Comparison of ENCODE assay signal across 11 cellular contexts in the genomic region with DNA sequence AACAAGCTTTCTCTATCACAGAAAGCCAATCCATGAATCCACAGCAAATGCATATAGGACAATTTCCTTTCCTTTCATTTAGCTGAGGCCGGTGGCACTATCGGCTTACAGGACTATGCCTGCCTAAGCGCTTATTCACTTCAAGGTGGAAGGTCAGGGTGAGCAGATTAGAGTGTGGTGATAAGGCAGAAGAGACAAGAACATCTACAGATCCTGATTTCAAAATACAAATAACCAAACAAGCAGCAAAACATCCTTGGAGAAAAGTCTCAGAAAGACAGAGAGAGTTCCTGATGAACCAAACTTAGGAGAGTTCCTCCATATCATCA. TPM values are rescaled to one million over a fixed set of nuclear protein-coding genes. Genes with fewer than 3 reads are reported as not detected.
DNase-seq lines count a peak whose midpoint lies in the region; TF ChIP-seq lines count a peak whose summit lies in the region.
"Had no signal": no experiment of that assay in that cellular context is flagged by ENCODE, and none has a peak within 500 bp of the region (broad histone marks: within the 10 kb centered on the region; RNA-seq: fewer than 3 reads in every experiment).

No MANE protein-coding gene starts in this region.

- H3K4me3 ChIP-seq in breast epithelium (no peak overlapping the region), mesenchymal stem cell (ENCODE audit: insufficient read depth in 1 of 2, low read depth in 1 of 2, low read length in 2 of 2) (no peak overlapping the region), vagina (no peak overlapping the region)

- no peaks in the 10 kb centered on the region for H3K27me3 ChIP-seq in breast epithelium
- H3K27me3 ChIP-seq in mesenchymal stem cell (ENCODE audit: control insufficient read depth in 1 of 2, insufficient read depth in 1 of 2, low read length in 2 of 2): no peaks in the 10 kb centered on the region
- no peaks in the 10 kb centered on the region for H3K27me3 ChIP-seq in vagina

- H3K79me1 ChIP-seq in mesenchymal stem cell (replicated peaks; ENCODE audit: low read length, poor library complexity, severe bottlenecking): no peaks in the 10 kb centered on the region

- no peak overlapping the region for H3K4ac ChIP-seq in mesenchymal stem cell (ENCODE audit: low read depth in 1 of 2, low read length in 2 of 2)

- H3K4me3 Mint-ChIP-seq in MCF 10A (ENCODE audit: unreplicated experiment): no peak overlapping the region

- no peak overlapping the region for H4K91ac ChIP-seq in mesenchymal stem cell (ENCODE audit: low read length)

- peak overlapping the region; percentile 2 for H2AK5ac ChIP-seq in mesenchymal stem cell (ENCODE audit: low read length, severe bottlenecking)

- TF ChIP-seq CTCF in breast epithelium (IDR thresholded peaks at IDR 0.05) (no peak), MCF 10A (IDR thresholded peaks at IDR 0.05; ENCODE audit: unreplicated experiment) (no peak), vagina (IDR thresholded peaks at IDR 0.05) (no peak)

- DNase-seq in breast epithelium (ENCODE audit: low spot score in 2 of 2): no peak
- DNase-seq in MCF 10A (ENCODE audit: unreplicated experiment): no peak
- DNase-seq in cerebellar cortex (ENCODE audit: low spot score): peak; percentile 29
- DNase-seq in mesenchymal stem cell: no peak
- DNase-seq in vagina (ENCODE audit: extremely low spot score in 2 of 2): no peak
- no peak for DNase-seq in NCI-H1092 (lab: John Stamatoyannopoulos, UW)
- DNase-seq in activated CD4-positive, alpha-beta T cell treated with anti-CD3 and anti-CD28 coated beads, Interleukin-2, amount 50 U/mL, for 1 hour: no peak
- no peak for DNase-seq in anterior cingulate cortex (lab: John Stamatoyannopoulos, UW)
- DNase-seq: NCI-H526 treated with DMSO at 0.1 percent for 48 hours; stimulated activated CD4-positive, alpha-beta T cell treated with anti-CD3 and anti-CD28 coated beads, Interleukin-12 subunit alpha, Interleukin-12 subunit beta, amount 100 ng/mL, for 4 hours had no signal

- no TSS peak for BruUV-seq in MCF 10A (replicated peaks; lab: Mats Ljungman, UMichigan)

- H3K4me1 ChIP-seq in breast epithelium: no peaks in the 10 kb centered on the region
- no peaks in the 10 kb centered on the region for H3K4me1 ChIP-seq in mesenchymal stem cell (ENCODE audit: control insufficient read depth, insufficient read depth, low read depth, low read length)
- H3K4me1 ChIP-seq in vagina: no peaks in the 10 kb centered on the region

- H3K4me2 ChIP-seq in mesenchymal stem cell (ENCODE audit: low read length, poor library complexity, severe bottlenecking): no peak overlapping the region

- H3K23ac ChIP-seq in mesenchymal stem cell (ENCODE audit: low read length in 2 of 2): no peak overlapping the region

- H3K27ac ChIP-seq in breast epithelium (peak overlapping the region; percentile 21 to 76), mesenchymal stem cell (ENCODE audit: low read length, poor library complexity, severe bottlenecking) (no peak overlapping the region), vagina (peak overlapping the region; percentile 60)

- no peak overlapping the region for H2BK12ac ChIP-seq in mesenchymal stem cell (ENCODE audit: low read length in 2 of 2)

- CTCF ChIA-PET in MCF 10A (lab: Yijun Ruan, JAX): interaction anchor here (1.3 kb wide), 1 partner anchor 42 kb away, joined by 5 read pairs; no protein-coding TSS in a partner anchor

- no peak overlapping the region for H3K27ac Mint-ChIP-seq in MCF 10A (ENCODE audit: low read depth, unreplicated experiment)
- H3K27ac Mint-ChIP-seq: activated T-helper 2 cell treated with anti-CD3 and anti-CD28 coated beads, Interferon-gamma antibody, Interleukin-2, Interleukin-4, amounts not matched to agents 10 μg/mL and 5 μg/mL and 100 μg/mL, durations not matched to agents 14 hours and 24 hours and 36 hours had no signal

- TF ChIP-seq POLR2A in breast epithelium (IDR thresholded peaks at IDR 0.05) (no peak), vagina (IDR thresholded peaks at IDR 0.05) (no peak)

- H2BK15ac ChIP-seq in mesenchymal stem cell (ENCODE audit: low read depth, poor library complexity, severe bottlenecking): no peak overlapping the region

- no peak overlapping the region for H3K9ac ChIP-seq in mesenchymal stem cell (ENCODE audit: low read length)

- H2AFZ ChIP-seq in mesenchymal stem cell (ENCODE audit: low read depth, low read length): no peak overlapping the region

- no peaks in the 10 kb centered on the region for H3K36me3 Mint-ChIP-seq in MCF 10A (ENCODE audit: insufficient read depth, unreplicated experiment)

- no peak overlapping the region for H2BK120ac ChIP-seq in mesenchymal stem cell (ENCODE audit: low read depth, low read length)

- H3K9me3 ChIP-seq in breast epithelium (no peaks in the 10 kb centered on the region), mesenchymal stem cell (ENCODE audit: control insufficient read depth, low read length) (no peaks in the 10 kb centered on the region), vagina (no peaks in the 10 kb centered on the region)

- no peak overlapping the region for H3K14ac ChIP-seq in mesenchymal stem cell (ENCODE audit: low read length in 2 of 2)

- H3K36me3 ChIP-seq in breast epithelium (no peaks in the 10 kb centered on the region), mesenchymal stem cell (ENCODE audit: control insufficient read depth in 1 of 2, insufficient read depth in 2 of 2, low read depth in 1 of 2, low read length in 2 of 2) (no peaks in the 10 kb centered on the region), vagina (no peaks in the 10 kb centered on the region)

- H3K4me1 Mint-ChIP-seq in MCF 10A (ENCODE audit: insufficient read depth, unreplicated experiment): no peaks in the 10 kb centered on the region

- WGBS in mesenchymal stem cell: no CpG with 5 or more reads among the region's 3 CpGs

- H3K27me3 Mint-ChIP-seq in MCF 10A (ENCODE audit: insufficient read depth, unreplicated experiment): peaks cover 79% of the 10 kb centered on the region

- POLR2A ChIA-PET in MCF 10A (lab: Yijun Ruan, JAX): no interaction called here

- H3K18ac ChIP-seq in mesenchymal stem cell (ENCODE audit: low read depth in 1 of 2, low read length in 2 of 2): no peak overlapping the region

- H4K8ac ChIP-seq in mesenchymal stem cell (ENCODE audit: low read length): no peak overlapping the region

- no peaks in the 10 kb centered on the region for H3K9me3 Mint-ChIP-seq in MCF 10A (ENCODE audit: unreplicated experiment)
- H3K9me3 Mint-ChIP-seq: activated T-helper 2 cell treated with anti-CD3 and anti-CD28 coated beads, Interferon-gamma antibody, Interleukin-2, Interleukin-4, amounts not matched to agents 10 μg/mL and 5 μg/mL and 100 μg/mL, durations not matched to agents 14 hours and 24 hours and 36 hours had no signal

- H2BK5ac ChIP-seq in mesenchymal stem cell (ENCODE audit: low read depth, low read length, poor library complexity, severe bottlenecking): no peak overlapping the region

- intact Hi-C loops in breast epithelium (cut with DNase I; ENCODE audit: low total_unique reads): no loop called here
- intact Hi-C loops in MCF 10A (cut with micrococcal nuclease): no loop called here
- intact Hi-C loops in vagina (cut with DNase I): loop anchor here (5.0 kb wide), 1 partner anchor 57 kb away; the partner anchor contains the start of gene MEF2C

RNA-seq across cellular contexts. Expression of gene MEF2C, which starts 57.2 kb away (rescaled TPM):
- total RNA-seq in breast epithelium (10 to 100 TPM; 27.4 to 41.8 (median 32.1) TPM), MCF 10A (2022) (0.05 and 0.07 TPM in 2 replicates), vagina (22.3 TPM)
- 9.5 TPM for polyA plus RNA-seq in mesenchymal stem cell (2013, experiment 1 of 2)
- 9.4 TPM for polyA plus RNA-seq in mesenchymal stem cell (2013, experiment 2 of 2)

Comparison
In these comparisons a context has a peak if more than half of its experiments do, and no peak if none do; other contexts are left out.
1. RNA of gene MEF2C, which starts 57.2 kb away (total RNA-seq): 27.4 to 41.8 TPM in breast epithelium and 22.3 TPM in vagina (single experiment); 0.05 to 0.07 TPM in MCF 10A; every median in the first group is over 10 times any median in the second.